In the genomic region with DNA sequence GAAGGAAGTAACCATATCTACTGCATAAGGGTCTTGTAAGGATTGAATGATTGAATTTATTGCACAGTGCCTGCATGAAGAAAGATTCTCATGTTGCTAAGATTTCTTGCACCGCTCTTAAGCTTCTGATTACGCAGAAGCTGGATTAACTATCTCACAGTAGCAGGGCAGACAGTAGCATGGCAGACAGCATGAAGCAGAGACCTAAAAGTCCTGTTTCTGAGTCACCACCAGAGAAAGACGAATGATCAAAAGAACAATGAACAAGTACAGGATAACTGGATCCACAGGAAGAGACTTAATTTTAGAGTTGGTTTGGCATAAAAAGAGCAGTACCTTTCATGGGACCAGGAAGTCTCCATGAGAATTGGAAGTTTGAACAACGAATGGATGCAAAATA, we compare ENCODE assay signal across 22 cellular contexts.
"Had no signal": no experiment of that assay in that cellular context is flagged by ENCODE, and none has a peak within 500 bp of the region (broad histone marks: within the 10 kb centered on the region; RNA-seq: fewer than 3 reads in every experiment).

No MANE protein-coding gene starts in this region.

- H3K4me1 ChIP-seq: prostate gland, testis, upper lobe of right lung had no signal

- H3K36me3 ChIP-seq: prostate gland, upper lobe of right lung had no signal

- H3K27me3 Mint-ChIP-seq: activated CD4-positive, alpha-beta T cell treated with anti-CD3 and anti-CD28 coated beads, Interleukin-2, amount 10 ng/mL, durations not matched to agents 24 days and 14 days; activated naive CD8-positive, alpha-beta T cell; brain; memory B cell; natural killer cell treated with Interleukin-12 subunit alpha and Interleukin-12 subunit beta and Interleukin-15 and Interleukin-18, amount 100 ng/mL, for 72 hours; stimulated activated naive CD8-positive, alpha-beta T cell treated with anti-CD3 and anti-CD28 coated beads, Interleukin-15, amount 100 ng/mL, for 72 hours had no signal

- DNase-seq: activated CD4-positive, alpha-beta T cell treated with anti-CD3 and anti-CD28 coated beads, Interleukin-2, amount 10 ng/mL, durations not matched to agents 24 days and 14 days; activated CD4-positive, CD25-positive, alpha-beta regulatory T cell; activated CD8-positive, alpha-beta memory T cell treated with anti-CD3 and anti-CD28 coated beads, Interleukin-2, amount 50 U/mL, for 48 hours; activated gamma-delta T cell treated with Interleukin-2 at 50 U/mL for 16 hours; amygdala; hippocampal formation; occipital lobe; spleen; stimulated activated CD4-positive, alpha-beta T cell treated with anti-CD3 and anti-CD28 coated beads, Interleukin-1b, Interleukin-23, amount 100 ng/mL, for 48 hours; stimulated activated naive CD8-positive, alpha-beta T cell treated with anti-CD3 and anti-CD28 coated beads, Interleukin-15, amount 100 ng/mL, for 72 hours; T-helper 2 cell; testis; upper lobe of right lung had no signal

- H3K27me3 ChIP-seq: spleen, testis, upper lobe of right lung had no signal

- H3K36me3 Mint-ChIP-seq: natural killer cell treated with Interleukin-12 subunit alpha and Interleukin-12 subunit beta and Interleukin-15 and Interleukin-18, amount 100 ng/mL, for 72 hours had no signal

- H3K9me3 Mint-ChIP-seq: activated CD4-positive, alpha-beta T cell treated with anti-CD3 and anti-CD28 coated beads, Interleukin-2, amount 10 ng/mL, durations not matched to agents 24 days and 14 days; memory B cell; natural killer cell treated with Interleukin-12 subunit alpha and Interleukin-12 subunit beta and Interleukin-15 and Interleukin-18, amount 100 ng/mL, for 72 hours; stimulated activated naive CD8-positive, alpha-beta T cell treated with anti-CD3 and anti-CD28 coated beads, Interleukin-15, amount 100 ng/mL, for 72 hours had no signal

- H3K9me3 ChIP-seq: prostate gland, spleen, testis, upper lobe of right lung had no signal

- H3K27ac ChIP-seq: prostate gland, spleen, testis, upper lobe of right lung had no signal

- H3K4me3 ChIP-seq: prostate gland, spleen, testis, upper lobe of right lung had no signal

- H3K27ac Mint-ChIP-seq: activated CD4-positive, alpha-beta T cell treated with anti-CD3 and anti-CD28 coated beads, Interleukin-2, amount 10 ng/mL, durations not matched to agents 24 days and 14 days; activated naive CD8-positive, alpha-beta T cell; memory B cell; natural killer cell treated with Interleukin-12 subunit alpha and Interleukin-12 subunit beta and Interleukin-15 and Interleukin-18, amount 100 ng/mL, for 72 hours; stimulated activated naive CD8-positive, alpha-beta T cell treated with anti-CD3 and anti-CD28 coated beads, Interleukin-15, amount 100 ng/mL, for 72 hours had no signal

- H3K4me3 Mint-ChIP-seq: activated CD4-positive, alpha-beta T cell treated with anti-CD3 and anti-CD28 coated beads, Interleukin-2, amount 10 ng/mL, durations not matched to agents 24 days and 14 days; activated naive CD8-positive, alpha-beta T cell; memory B cell; natural killer cell treated with Interleukin-12 subunit alpha and Interleukin-12 subunit beta and Interleukin-15 and Interleukin-18, amount 100 ng/mL, for 72 hours; stimulated activated naive CD8-positive, alpha-beta T cell treated with anti-CD3 and anti-CD28 coated beads, Interleukin-15, amount 100 ng/mL, for 72 hours had no signal

- ATAC-seq: left lobe of liver; natural killer cell treated with Interleukin-12 subunit alpha and Interleukin-12 subunit beta and Interleukin-15 and Interleukin-18, amount 100 ng/mL, for 72 hours; sciatic nerve; stimulated activated naive CD8-positive, alpha-beta T cell treated with anti-CD3 and anti-CD28 coated beads, Interleukin-15, amount 100 ng/mL, for 72 hours; upper lobe of right lung had no signal

- FAIRE-seq: keratinocyte, TTC549 had no signal
